ENCODE assay signal across 12 cellular contexts in the genomic region with DNA sequence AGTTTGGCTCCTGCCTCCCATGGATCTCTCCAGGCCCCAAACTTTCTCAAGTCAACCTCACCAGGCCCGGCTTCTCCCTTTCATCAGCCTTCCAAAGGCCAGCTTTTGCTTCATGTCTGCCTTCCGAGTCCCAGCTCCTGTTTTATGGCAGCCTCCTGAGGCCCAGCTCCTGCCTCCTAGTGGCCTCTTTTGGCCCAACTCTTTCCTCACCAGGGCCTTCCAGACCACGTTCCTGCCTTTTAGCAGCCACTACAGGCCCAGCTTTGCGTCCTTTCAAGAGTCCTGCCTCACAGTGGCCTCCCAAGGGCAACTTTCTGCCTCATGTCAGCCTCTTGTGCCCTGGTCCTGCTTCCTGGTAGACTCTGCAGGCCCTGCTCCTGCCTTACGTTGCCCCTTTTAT. TPM values are rescaled to one million over a fixed set of nuclear protein-coding genes. Genes with fewer than 3 reads are reported as not detected.
DNase-seq lines count a peak whose midpoint lies in the region; ATAC-seq and TF ChIP-seq lines count a peak whose summit lies in the region.
"Had no signal": no experiment of that assay in that cellular context is flagged by ENCODE, and none has a peak within 500 bp of the region (broad histone marks: within the 10 kb centered on the region; RNA-seq: fewer than 3 reads in every experiment).

No MANE protein-coding gene starts in this region.

- no peak overlapping the region for H2BK5ac ChIP-seq in mesendoderm (ENCODE audit: low read length)

- H3K4me1 Mint-ChIP-seq in activated T-helper 17 cell treated with anti-CD3 and anti-CD28 coated beads, Interleukin-2, amount 50 U/mL, for 72 hours: no peaks in the 10 kb centered on the region
- peaks cover 5% of the 10 kb centered on the region for H3K4me1 Mint-ChIP-seq in endothelial cell (ENCODE audit: unreplicated experiment)

- H3K27ac ChIP-seq in mesendoderm (ENCODE audit: low read depth, low read length): no peak overlapping the region

- H3K9me3 Mint-ChIP-seq in activated T-helper 17 cell treated with anti-CD3 and anti-CD28 coated beads, Interleukin-2, amount 50 U/mL, for 72 hours: no peaks in the 10 kb centered on the region
- no peaks in the 10 kb centered on the region for H3K9me3 Mint-ChIP-seq in endothelial cell (ENCODE audit: unreplicated experiment)

- H4K5ac ChIP-seq in mesendoderm (ENCODE audit: low read length): no peak overlapping the region

- no peak overlapping the region for H3K4ac ChIP-seq in mesendoderm (ENCODE audit: low read depth, low read length)

- no CpG with 5 or more reads among the region's 5 CpGs for WGBS in mesendoderm (ENCODE audit: extremely low coverage, insufficient coverage, low lambda C conversion rate)

- no peak overlapping the region for H3K23ac ChIP-seq in mesendoderm (ENCODE audit: low read length)

- H3K27me3 Mint-ChIP-seq in activated T-helper 17 cell treated with anti-CD3 and anti-CD28 coated beads, Interleukin-2, amount 50 U/mL, for 72 hours: no peaks in the 10 kb centered on the region
- H3K27me3 Mint-ChIP-seq in endothelial cell (ENCODE audit: unreplicated experiment): peaks cover 6% of the 10 kb centered on the region

- no peak for ATAC-seq in activated T-helper 17 cell treated with anti-CD3 and anti-CD28 coated beads, Interleukin-2, amount 50 U/mL, for 72 hours (replicated peaks)
- no peak for ATAC-seq in GM21447 (IDR thresholded peaks at IDR 0.05; ENCODE audit: unreplicated experiment)

- no peak overlapping the region for H3K4me3 Mint-ChIP-seq in activated T-helper 17 cell treated with anti-CD3 and anti-CD28 coated beads, Interleukin-2, amount 50 U/mL, for 72 hours
- H3K4me3 Mint-ChIP-seq in endothelial cell (ENCODE audit: unreplicated experiment): no peak overlapping the region

- H3K36me3 Mint-ChIP-seq in activated T-helper 17 cell treated with anti-CD3 and anti-CD28 coated beads, Interleukin-2, amount 50 U/mL, for 72 hours (ENCODE audit: low read depth): no peaks in the 10 kb centered on the region
- peaks cover 27% of the 10 kb centered on the region for H3K36me3 Mint-ChIP-seq in endothelial cell (ENCODE audit: low read depth, unreplicated experiment)

- no peaks in the 10 kb centered on the region for H3K79me2 ChIP-seq in mesendoderm (ENCODE audit: control insufficient read depth, insufficient read depth, low read length)

- no peaks in the 10 kb centered on the region for H3K36me3 ChIP-seq in mesendoderm (ENCODE audit: control insufficient read depth, insufficient read depth, low read length)

- H3K79me1 ChIP-seq in mesendoderm (ENCODE audit: low read length): no peaks in the 10 kb centered on the region

- DNase-seq in ELF-1 (ENCODE audit: low read depth, low spot score): peak; percentile 79
- DNase-seq in HFF-Myc (ENCODE audit: extremely low read depth, low read depth): no peak
- peak; percentile 70 for DNase-seq in mesendoderm
- DNase-seq in activated CD4-positive, CD25-positive, alpha-beta regulatory T cell treated with anti-CD3 and anti-CD28 coated beads, Interleukin-2, amount 50 U/mL, for 72 hours: no peak
- no peak for DNase-seq in endothelial cell (ENCODE audit: low spot score)
- DNase-seq in epidermal melanocyte (ENCODE audit: insufficient read length, low spot score): no peak
- DNase-seq: hippocampal formation, KG1, NCI-H2171 treated with DMSO at 0.1 percent for 48 hours, substantia nigra had no signal

- no peak overlapping the region for H3K9ac ChIP-seq in mesendoderm (ENCODE audit: low read length)

- no peak overlapping the region for H3K18ac ChIP-seq in mesendoderm (ENCODE audit: low read length)

- H2AK5ac ChIP-seq in mesendoderm (ENCODE audit: low read length): no peak overlapping the region

- no peak overlapping the region for H3K4me3 ChIP-seq in HFF-Myc (replicated peaks; ENCODE audit: low read depth, low read length)
- H3K4me3 ChIP-seq in mesendoderm (ENCODE audit: low read length): no peak overlapping the region

- H4K8ac ChIP-seq in mesendoderm (ENCODE audit: low read depth, low read length): no peak overlapping the region

- no peaks in the 10 kb centered on the region for H3K27me3 ChIP-seq in mesendoderm (ENCODE audit: insufficient read depth, low read length, poor library complexity)

- no peak overlapping the region for H3K4me2 ChIP-seq in mesendoderm (ENCODE audit: low read length)

- peak overlapping the region; percentile 78 for H3K27ac Mint-ChIP-seq in activated T-helper 17 cell treated with anti-CD3 and anti-CD28 coated beads, Interleukin-2, amount 50 U/mL, for 72 hours
- H3K27ac Mint-ChIP-seq in endothelial cell (ENCODE audit: unreplicated experiment): no peak overlapping the region

- TF ChIP-seq CTCF in HFF-Myc (IDR thresholded peaks at IDR 0.05; ENCODE audit: low read depth, low read length, missing control alignments) (peak; percentile 42), endothelial cell (IDR thresholded peaks at IDR 0.05; ENCODE audit: unreplicated experiment) (no peak)

- no peak overlapping the region for H2BK120ac ChIP-seq in mesendoderm (ENCODE audit: low read depth, low read length)

- no peaks in the 10 kb centered on the region for H3K4me1 ChIP-seq in mesendoderm (ENCODE audit: control insufficient read depth, low read depth, low read length)

- H2BK15ac ChIP-seq in mesendoderm (replicated peaks; ENCODE audit: low read depth): no peak overlapping the region

- H3K56ac ChIP-seq in mesendoderm (ENCODE audit: low read length): no peak overlapping the region

RNA-seq across cellular contexts. Expression of a gene that starts 15.3 kb away (rescaled TPM):
- total RNA-seq in activated T-helper 17 cell treated with anti-CD3 and anti-CD28 coated beads, Interleukin-2, amount 50 U/mL, for 72 hours: 10 to 100 TPM; 67.4 to 85.7 TPM
- 53.9 TPM for polyA plus RNA-seq in mesendoderm (2013, experiment 1 of 2)
- polyA plus RNA-seq in mesendoderm (2013, experiment 2 of 2): 52.4 TPM
- total RNA-seq in endothelial cell (ENCODE audit: unreplicated experiment): 97.7 TPM

Comparison
In these comparisons a context has a peak if more than half of its experiments do, and no peak if none do; other contexts are left out.
1. DNase-seq: peak in ELF-1 (single experiment) and mesendoderm (single experiment); none in HFF-Myc (single experiment), activated CD4-positive, CD25-positive, alpha-beta regulatory T cell treated with anti-CD3 and anti-CD28 coated beads, Interleukin-2, amount 50 U/mL, for 72 hours (single experiment), endothelial cell (single experiment) and epidermal melanocyte (single experiment).